In genomic region chr2:200810252-200810650, GRCh38 we compare ENCODE assay signal across 9 cellular contexts. TPM values are rescaled to one million over a fixed set of nuclear protein-coding genes. Genes with fewer than 3 reads are reported as not detected.
DNase-seq lines count a peak whose midpoint lies in the region; ATAC-seq and TF ChIP-seq lines count a peak whose summit lies in the region.
"Had no signal": no experiment of that assay in that cellular context is flagged by ENCODE, and none has a peak within 500 bp of the region (broad histone marks: within the 10 kb centered on the region; RNA-seq: fewer than 3 reads in every experiment).

No MANE protein-coding gene starts in this region.

- no peak overlapping the region for H3K9ac ChIP-seq in KMS-11

- H3K27me3 Mint-ChIP-seq in central memory CD8-positive, alpha-beta T cell: no peaks in the 10 kb centered on the region

- H3K4me3 ChIP-seq in KMS-11 (IDR thresholded peaks at IDR 0.05; ENCODE audit: insufficient read depth, low read depth, low read length): no peak overlapping the region

- peaks cover 34% of the 10 kb centered on the region for H3K79me2 ChIP-seq in KMS-11 (ENCODE audit: insufficient read depth, low read depth)

- H3K36me3 ChIP-seq in KMS-11 (ENCODE audit: insufficient read depth): no peaks in the 10 kb centered on the region
- H3K36me3 ChIP-seq: ovary had no signal

- peak overlapping the region; percentile 40; the same call in 1 of the 2 replicates for H3K4me2 ChIP-seq in KMS-11

- DNase-seq in AML-193 (lab: John Stamatoyannopoulos, UW) (peak; percentile 26 to 32), myocyte (ENCODE audit: low read depth) (peak; percentile 33), NCI-H1048 (lab: John Stamatoyannopoulos, UW) (no peak)
- DNase-seq in central memory CD8-positive, alpha-beta T cell (ENCODE audit: low spot score in 2 of 2): no peak

- peak overlapping the region; percentile 100 for H3K4me3 Mint-ChIP-seq in central memory CD8-positive, alpha-beta T cell

- no peak for ATAC-seq in central memory CD8-positive, alpha-beta T cell (replicated peaks; ENCODE audit: extremely low read depth, poor library complexity, severe bottlenecking)
- ATAC-seq in HG03097 (IDR thresholded peaks at IDR 0.05; ENCODE audit: low FRiP score, unreplicated experiment) (no peak), GM19452 (IDR thresholded peaks at IDR 0.05; ENCODE audit: unreplicated experiment) (no peak), HG02798 (IDR thresholded peaks at IDR 0.05; ENCODE audit: poor library complexity, unreplicated experiment) (no peak)

- H3K36me3 Mint-ChIP-seq in central memory CD8-positive, alpha-beta T cell (ENCODE audit: insufficient read depth): peaks cover 43% of the 10 kb centered on the region

- no peak for TF ChIP-seq CTCF in KMS-11 (conservative IDR thresholded peaks at IDR 0.05; ENCODE audit: low read depth, low read length)

- H2AFZ ChIP-seq in KMS-11 (ENCODE audit: low read depth): no peak overlapping the region

- H3K4me1 Mint-ChIP-seq in central memory CD8-positive, alpha-beta T cell: peaks cover 44% of the 10 kb centered on the region

- no peaks in the 10 kb centered on the region for H3K27me3 ChIP-seq in KMS-11 (ENCODE audit: insufficient read depth, low read depth)
- H3K27me3 ChIP-seq: ovary had no signal

- no peak overlapping the region for H3K27ac ChIP-seq in KMS-11

- H3K4me1 ChIP-seq in KMS-11 (ENCODE audit: low read depth, poor library complexity, severe bottlenecking): peaks cover 29% of the 10 kb centered on the region

- H4K20me1 ChIP-seq in KMS-11 (ENCODE audit: insufficient read depth): no peaks in the 10 kb centered on the region

- no peaks in the 10 kb centered on the region for H3K9me3 Mint-ChIP-seq in central memory CD8-positive, alpha-beta T cell

- H3K27ac Mint-ChIP-seq in central memory CD8-positive, alpha-beta T cell (ENCODE audit: low read depth): peak overlapping the region; percentile 99

RNA-seq across cellular contexts. Expression of gene BZW1, which starts 1.5 kb away (rescaled TPM):
- 222 and 358 TPM in 2 replicates for total RNA-seq in myocyte
- polyA plus RNA-seq in myocyte (2012): 133 TPM

RNA-seq across cellular contexts. Expression of gene CLK1, which starts 54.2 kb away (rescaled TPM):
- 65.5 and 70.0 TPM in 2 replicates for total RNA-seq in myocyte
- 32.3 TPM for polyA plus RNA-seq in myocyte (2012)

Comparison
In these comparisons a context has a peak if more than half of its experiments do, and no peak if none do; other contexts are left out.
1. DNase-seq: peak in AML-193 (2 of 2) and myocyte (single experiment); none in central memory CD8-positive, alpha-beta T cell (0 of 2) and NCI-H1048 (single experiment).